Comparison of ENCODE assay signal across 1 cellular context in the genomic region with DNA sequence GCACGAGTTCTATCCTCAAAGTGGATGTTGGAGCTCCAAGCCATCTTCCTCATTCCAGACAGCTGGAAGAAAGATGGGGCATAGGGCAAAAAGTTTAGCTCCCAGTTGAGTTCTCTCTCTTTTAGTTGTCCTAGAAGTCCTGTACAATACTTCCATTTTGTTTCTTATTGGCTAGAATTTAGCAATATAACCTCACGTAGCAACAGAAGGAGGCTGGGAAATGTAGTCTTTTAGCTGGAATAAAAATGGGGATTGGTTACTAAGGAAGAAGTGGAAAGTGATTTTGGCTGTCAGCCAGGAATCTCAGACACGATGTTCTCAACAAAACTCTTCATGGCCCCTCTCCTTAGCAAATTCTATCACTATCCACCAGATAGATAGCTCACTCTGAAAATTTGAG.
TF ChIP-seq lines count a peak whose summit lies in the region.

No MANE protein-coding gene starts in this region.

TF ChIP-seq in H1, 55 proteins besides CTCF, POLR2A, EP300 and RAD21:
- TF ChIP-seq YY1 (IDR thresholded peaks at IDR 0.05; ENCODE audit: low read depth, low read length) (no peak), ASH2L (IDR thresholded peaks at IDR 0.05; ENCODE audit: low read length) (no peak), SIN3A (conservative IDR thresholded peaks at IDR 0.05 in 1 of 2, IDR thresholded peaks at IDR 0.05 in 1 of 2; ENCODE audit: low read depth in 1 of 2, low read length in 2 of 2) (no peak), RXRA (IDR thresholded peaks at IDR 0.05; ENCODE audit: insufficient read depth, low read depth, low read length) (no peak), TAF1 (IDR thresholded peaks at IDR 0.05; ENCODE audit: low read depth, low read length) (no peak), JUND (IDR thresholded peaks at IDR 0.05; ENCODE audit: low read length) (no peak), POU5F1 (IDR thresholded peaks at IDR 0.05; ENCODE audit: low read depth, low read length) (no peak), NRF1 (IDR thresholded peaks at IDR 0.05; ENCODE audit: low read depth, low read length) (no peak), SAP30 (IDR thresholded peaks at IDR 0.05; ENCODE audit: insufficient read depth, insufficient replicate concordance, low read length) (no peak), CBX5 (IDR thresholded peaks at IDR 0.05; ENCODE audit: low read depth, low read length) (no peak), CHD1 (IDR thresholded peaks at IDR 0.05; ENCODE audit: low read depth, low read length) (no peak)
- TF ChIP-seq, protein P1, sequence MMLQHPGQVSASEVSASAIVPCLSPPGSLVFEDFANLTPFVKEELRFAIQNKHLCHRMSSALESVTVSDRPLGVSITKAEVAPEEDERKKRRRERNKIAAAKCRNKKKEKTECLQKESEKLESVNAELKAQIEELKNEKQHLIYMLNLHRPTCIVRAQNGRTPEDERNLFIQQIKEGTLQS (IDR thresholded peaks at IDR 0.05; ENCODE audit: insufficient read depth, low read depth, low read length): no peak
